Comparison of ENCODE assay signal across 8 cellular contexts in the genomic region with DNA sequence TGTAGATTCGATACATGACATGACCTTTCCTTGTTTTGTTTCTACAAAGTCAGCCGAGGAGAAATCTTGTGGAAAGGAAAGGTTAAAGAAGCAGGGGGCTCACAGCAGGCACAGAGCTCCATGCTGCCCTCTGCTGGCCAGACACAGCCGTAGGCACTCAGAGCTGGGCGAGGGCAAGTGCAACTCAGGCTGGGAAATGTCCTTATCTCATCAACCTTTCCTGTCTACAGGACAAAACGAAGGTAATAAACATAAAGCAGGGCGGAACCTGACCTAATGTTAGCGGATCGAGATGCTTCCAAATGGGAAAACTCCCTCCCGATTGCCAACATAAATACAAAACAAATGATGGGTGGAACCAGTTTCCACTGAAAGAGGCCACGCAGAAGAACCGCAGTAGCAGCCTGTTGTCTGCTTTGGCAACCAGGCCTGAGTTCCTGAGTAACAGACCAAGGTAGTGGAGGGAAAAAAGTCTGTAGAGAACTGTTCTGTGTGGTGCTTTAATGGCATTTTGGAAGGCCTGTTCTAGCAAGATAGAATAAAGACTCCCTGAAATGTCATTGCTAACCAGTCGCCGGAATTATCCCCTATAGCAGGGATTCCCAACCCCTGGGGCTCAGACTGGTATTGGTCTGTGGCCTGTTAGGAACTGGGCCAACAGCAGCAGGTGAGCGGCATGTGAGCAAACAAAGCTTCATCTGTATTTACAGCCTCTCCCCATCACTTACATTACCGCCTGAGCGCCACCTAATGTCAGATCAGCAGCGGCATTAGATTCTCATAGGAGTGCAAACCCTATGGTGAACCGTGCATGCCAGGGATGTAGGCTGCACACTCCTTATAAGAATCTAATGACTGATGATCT.
DNase-seq lines count a peak whose midpoint lies in the region; ATAC-seq and TF ChIP-seq lines count a peak whose summit lies in the region.

No MANE protein-coding gene starts in this region.

- intact Hi-C loops in left cardiac atrium (cut with DNase I) = loop anchor here (5.0 to 10.0 kb wide), 3 partner anchors 35 to 90 kb away; partner anchors contain the start of gene MBOAT1 (in 1 of the 2)

- H3K4me3 Mint-ChIP-seq in activated naive CD8-positive, alpha-beta T cell treated with anti-CD3 and anti-CD28 coated beads, Interleukin-2, amount 10 ng/mL, durations not matched to agents 7 days and 5 days = no peak overlapping the region

- H3K27ac Mint-ChIP-seq in activated naive CD8-positive, alpha-beta T cell treated with anti-CD3 and anti-CD28 coated beads, Interleukin-2, amount 10 ng/mL, durations not matched to agents 7 days and 5 days = no peak overlapping the region

- H3K4me3 ChIP-seq in GM06990 (replicated peaks; ENCODE audit: low read depth, low read length) (no peak overlapping the region), retinal pigment epithelial cell (ENCODE audit: low read length) (no peak overlapping the region)

- DNase-seq in GM06990 (ENCODE audit: extremely low read depth, insufficient read length) (peak; percentile 18), NCI-H1105 (lab: John Stamatoyannopoulos, UW) (peak; percentile 97), SKM-1 (lab: John Stamatoyannopoulos, UW; ENCODE audit: unreplicated experiment) (peak; percentile 37), left cardiac atrium (peak; percentile 75), retinal pigment epithelial cell (ENCODE audit: low read depth) (peak; percentile 1)
- DNase-seq in activated naive CD8-positive, alpha-beta T cell treated with anti-CD3 and anti-CD28 coated beads, Interleukin-2, amount 10 ng/mL, durations not matched to agents 7 days and 5 days = peak; percentile 73

- H3K9me3 Mint-ChIP-seq in activated naive CD8-positive, alpha-beta T cell treated with anti-CD3 and anti-CD28 coated beads, Interleukin-2, amount 10 ng/mL, durations not matched to agents 7 days and 5 days = no peaks in the 10 kb centered on the region

- H3K27me3 Mint-ChIP-seq in activated naive CD8-positive, alpha-beta T cell treated with anti-CD3 and anti-CD28 coated beads, Interleukin-2, amount 10 ng/mL, durations not matched to agents 7 days and 5 days = no peaks in the 10 kb centered on the region

- H3K27me3 ChIP-seq in GM06990 (replicated peaks; ENCODE audit: control insufficient read depth, insufficient read depth, low read length) = no peaks in the 10 kb centered on the region

- TF ChIP-seq CTCF in GM06990 (IDR thresholded peaks at IDR 0.05; ENCODE audit: insufficient read depth, low read length, poor library complexity, severe bottlenecking) = peak; percentile 97
- TF ChIP-seq CTCF in retinal pigment epithelial cell (conservative IDR thresholded peaks at IDR 0.05; ENCODE audit: low read depth, low read length) = peak; percentile 100

- H3K36me3 Mint-ChIP-seq in activated naive CD8-positive, alpha-beta T cell treated with anti-CD3 and anti-CD28 coated beads, Interleukin-2, amount 10 ng/mL, durations not matched to agents 7 days and 5 days = peaks cover 10% of the 10 kb centered on the region

- POLR2A ChIA-PET in activated naive CD8-positive, alpha-beta T cell treated with anti-CD3 and anti-CD28 coated beads, Interleukin-2, amount 10 ng/mL, durations not matched to agents 7 days and 5 days (lab: Charles Lee) = no interaction called here

- ATAC-seq in HG02571 (IDR thresholded peaks at IDR 0.05; ENCODE audit: unreplicated experiment) (peak; percentile 79), left cardiac atrium (peak; percentile 83 to 85), HG03097 (IDR thresholded peaks at IDR 0.05; ENCODE audit: low FRiP score, unreplicated experiment) (no peak)
- ATAC-seq in activated naive CD8-positive, alpha-beta T cell treated with anti-CD3 and anti-CD28 coated beads, Interleukin-2, amount 10 ng/mL, durations not matched to agents 7 days and 5 days (ENCODE audit: low read depth) = peak; percentile 76

- H3K36me3 ChIP-seq in GM06990 (ENCODE audit: control insufficient read depth, insufficient read depth, low read length) = no peaks in the 10 kb centered on the region; the same call in none of the 2 replicates

- peaks cover 3% of the 10 kb centered on the region for H3K4me1 Mint-ChIP-seq in activated naive CD8-positive, alpha-beta T cell treated with anti-CD3 and anti-CD28 coated beads, Interleukin-2, amount 10 ng/mL, durations not matched to agents 7 days and 5 days

Comparison
In these comparisons a context has a peak if more than half of its experiments do, and no peak if none do; other contexts are left out.
1. DNase-seq: peak in every context shown above with its lines; median percentile 97 in NCI-H1105; 75 in left cardiac atrium; 73 in activated naive CD8-positive, alpha-beta T cell treated with anti-CD3 and anti-CD28 coated beads, Interleukin-2, amount 10 ng/mL, durations not matched to agents 7 days and 5 days; 37 in SKM-1; 18 in GM06990; 1 in retinal pigment epithelial cell.